8 cellular contexts compared by ENCODE assay signal in the genomic region with DNA sequence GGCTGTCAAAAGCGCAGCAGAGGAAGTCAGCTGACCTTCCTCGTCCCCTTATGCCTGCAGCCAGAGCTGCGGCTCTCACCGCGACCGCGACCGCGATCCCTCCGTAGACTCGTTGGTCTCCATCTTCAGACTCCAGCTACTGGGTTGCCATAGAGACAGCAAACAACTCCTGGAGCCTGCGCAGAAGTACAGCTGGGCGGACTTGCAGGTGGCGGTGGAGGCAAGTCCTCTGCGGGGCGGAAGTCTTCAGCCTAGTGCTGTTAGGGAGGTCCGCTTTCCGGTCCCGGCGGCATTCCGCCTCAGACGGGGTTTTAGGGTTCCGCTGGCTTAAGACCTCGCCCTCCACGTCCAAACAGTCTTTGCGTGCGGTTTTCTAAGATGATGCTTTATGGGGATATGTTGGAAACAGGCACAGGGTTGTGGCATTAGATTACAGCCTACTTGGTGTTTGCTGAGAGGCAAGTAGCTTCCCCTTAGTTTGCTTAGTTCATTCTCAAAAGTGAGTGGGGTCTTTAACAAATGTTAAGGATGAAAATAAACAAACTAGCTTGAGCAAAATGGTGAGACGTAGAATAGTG. TPM values are rescaled to one million over a fixed set of nuclear protein-coding genes. Genes with fewer than 3 reads are reported as not detected.
DNase-seq lines count a peak whose midpoint lies in the region; ATAC-seq, FAIRE-seq and TF ChIP-seq lines count a peak whose summit lies in the region.

A gene with protein sequence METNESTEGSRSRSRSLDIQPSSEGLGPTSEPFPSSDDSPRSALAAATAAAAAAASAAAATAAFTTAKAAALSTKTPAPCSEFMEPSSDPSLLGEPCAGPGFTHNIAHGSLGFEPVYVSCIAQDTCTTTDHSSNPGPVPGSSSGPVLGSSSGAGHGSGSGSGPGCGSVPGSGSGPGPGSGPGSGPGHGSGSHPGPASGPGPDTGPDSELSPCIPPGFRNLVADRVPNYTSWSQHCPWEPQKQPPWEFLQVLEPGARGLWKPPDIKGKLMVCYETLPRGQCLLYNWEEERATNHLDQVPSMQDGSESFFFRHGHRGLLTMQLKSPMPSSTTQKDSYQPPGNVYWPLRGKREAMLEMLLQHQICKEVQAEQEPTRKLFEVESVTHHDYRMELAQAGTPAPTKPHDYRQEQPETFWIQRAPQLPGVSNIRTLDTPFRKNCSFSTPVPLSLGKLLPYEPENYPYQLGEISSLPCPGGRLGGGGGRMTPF (minus strand): TSS at position 238 of the 578 bp plus-strand sequence. CDS start 115 bp downstream, at position 123.

- TF ChIP-seq CTCF in natural killer cell (IDR thresholded peaks at IDR 0.05), result no peak

- H3K36me3 Mint-ChIP-seq in activated T-helper 17 cell treated with anti-CD3 and anti-CD28 coated beads, Interleukin-2, amount 50 U/mL, for 72 hours (ENCODE audit: low read depth), result peaks cover 12% of the 10 kb centered on the region
- no peaks in the 10 kb centered on the region for H3K36me3 Mint-ChIP-seq in natural killer cell

- H3K27me3 Mint-ChIP-seq in activated T-helper 17 cell treated with anti-CD3 and anti-CD28 coated beads, Interleukin-2, amount 50 U/mL, for 72 hours, result no peaks in the 10 kb centered on the region
- no peaks in the 10 kb centered on the region for H3K27me3 Mint-ChIP-seq in natural killer cell (ENCODE audit: low read depth in 2 of 2)

- peaks cover 19% of the 10 kb centered on the region for H3K4me1 Mint-ChIP-seq in activated T-helper 17 cell treated with anti-CD3 and anti-CD28 coated beads, Interleukin-2, amount 50 U/mL, for 72 hours
- peaks cover 43 to 49% of the 10 kb centered on the region in 2 donors for H3K4me1 Mint-ChIP-seq in natural killer cell

- H3K27ac Mint-ChIP-seq in activated T-helper 17 cell treated with anti-CD3 and anti-CD28 coated beads, Interleukin-2, amount 50 U/mL, for 72 hours, result peak within 1 kb of the TSS; percentile 91
- peak within 1 kb of the TSS; percentile 95 to 98 for H3K27ac Mint-ChIP-seq in natural killer cell

- H3K4me3 Mint-ChIP-seq in activated T-helper 17 cell treated with anti-CD3 and anti-CD28 coated beads, Interleukin-2, amount 50 U/mL, for 72 hours, result peak within 1 kb of the TSS; percentile 81
- peak within 1 kb of the TSS; percentile 92 for H3K4me3 Mint-ChIP-seq in natural killer cell

- FAIRE-seq in RCC 7860 (lab: Jason Lieb, UNC), result no peak

- intact Hi-C loops in natural killer cell (cut with micrococcal nuclease), result loop anchor here (10.0 kb wide), 2 partner anchors 333 to 697 kb away; a partner anchor contains a TSS

- peak; percentile 54 for ATAC-seq in GM21737 (IDR thresholded peaks at IDR 0.05; ENCODE audit: unreplicated experiment)
- peak; percentile 64 for ATAC-seq in activated T-helper 17 cell treated with anti-CD3 and anti-CD28 coated beads, Interleukin-2, amount 50 U/mL, for 72 hours (replicated peaks)
- peak; percentile 64 to 80 (median 71) for ATAC-seq in natural killer cell

- no peaks in the 10 kb centered on the region for H3K9me3 Mint-ChIP-seq in activated T-helper 17 cell treated with anti-CD3 and anti-CD28 coated beads, Interleukin-2, amount 50 U/mL, for 72 hours
- no peaks in the 10 kb centered on the region for H3K9me3 Mint-ChIP-seq in natural killer cell

- DNase-seq in DMS79 (lab: John Stamatoyannopoulos, UW) (peak; percentile 99), KG1 (lab: John Stamatoyannopoulos, UW) (peak; percentile 92), RCC 7860 (ENCODE audit: low spot score) (peak; percentile 87), fibroblast of peridontal ligament (ENCODE audit: extremely low read depth) (peak; percentile 95), natural killer cell (peak; percentile 93)
- DNase-seq in stimulated activated naive CD4-positive, alpha-beta T cell (lab: John Stamatoyannopoulos, UW), result peak; percentile 88 to 95 (median 94)

RNA-seq across cellular contexts. Expression of the gene that starts here (rescaled TPM):
- under 1 TPM; 0.43 to 0.58 TPM for total RNA-seq in activated T-helper 17 cell treated with anti-CD3 and anti-CD28 coated beads, Interleukin-2, amount 50 U/mL, for 72 hours
- total RNA-seq in natural killer cell, result 1 to 10 TPM; 2.0 to 2.4 (median 2.1) TPM

Comparison
In these comparisons a context has a peak if more than half of its experiments do, and no peak if none do; other contexts are left out.
1. Peak in every context shown above with its lines: DNase-seq and ATAC-seq.
2. Peak in ATAC-seq in activated T-helper 17 cell treated with anti-CD3 and anti-CD28 coated beads, Interleukin-2, amount 50 U/mL, for 72 hours; RNA of the gene not detected or under 1 TPM.